In the genomic region with DNA sequence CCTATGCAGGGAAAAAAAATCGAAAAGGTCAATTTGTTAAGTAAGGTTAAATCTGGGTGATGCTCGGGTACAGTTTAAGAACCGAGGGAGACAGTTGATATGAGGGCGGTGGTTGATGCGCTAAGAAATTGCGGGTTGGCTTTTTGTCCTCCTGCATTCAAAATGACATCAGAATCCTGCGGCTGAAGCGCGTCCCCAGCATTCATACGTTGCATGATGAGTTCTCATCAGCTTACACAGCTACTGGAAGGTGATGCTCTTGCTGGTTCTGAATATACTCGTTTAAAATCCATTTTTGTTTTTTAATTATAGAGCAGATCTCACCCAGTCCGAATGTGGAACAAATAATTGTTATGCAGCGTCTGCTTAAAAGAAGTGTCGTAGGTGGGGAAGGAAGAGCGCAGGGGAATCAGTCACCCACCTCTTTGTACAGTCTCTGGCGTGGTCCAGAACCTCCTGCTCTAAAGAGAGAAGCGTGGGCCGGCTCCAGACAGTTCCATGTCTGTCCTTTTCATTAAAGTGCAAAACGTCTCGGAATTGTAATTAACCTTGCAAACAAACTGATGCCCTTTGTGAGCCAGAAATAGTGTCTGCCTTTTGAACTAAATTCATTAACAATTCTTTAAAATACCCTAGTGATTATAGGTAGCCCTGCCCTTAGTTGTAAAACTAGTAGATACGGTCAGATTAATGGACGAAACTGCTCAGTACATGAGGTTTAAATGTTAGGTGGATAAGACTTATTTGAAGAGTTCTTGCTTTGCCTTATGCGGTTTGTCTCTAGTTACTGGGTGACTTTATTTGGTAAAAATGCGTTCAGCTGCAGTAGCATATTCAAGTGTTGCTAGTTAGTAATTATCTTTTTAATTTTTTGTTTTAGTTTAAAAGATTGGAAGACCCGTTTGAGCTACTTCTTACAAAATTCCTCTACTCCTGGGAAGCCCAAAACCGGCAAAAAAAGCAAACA, we compare ENCODE assay signal across 8 cellular contexts. TPM values are rescaled to one million over a fixed set of nuclear protein-coding genes. Genes with fewer than 3 reads are reported as not detected.
DNase-seq lines count a peak whose midpoint lies in the region; ATAC-seq and TF ChIP-seq lines count a peak whose summit lies in the region.

No MANE protein-coding gene starts in this region.

- H3K9me3 ChIP-seq in fibroblast of lung (ENCODE audit: control insufficient read depth, insufficient read depth, low read depth, low read length): no peaks in the 10 kb centered on the region
- H3K9me3 ChIP-seq in thyroid gland: no peaks in the 10 kb centered on the region

- H3K27ac ChIP-seq in fibroblast of lung (ENCODE audit: insufficient read depth, low read length): peak overlapping the region; percentile 91
- H3K27ac ChIP-seq in thyroid gland: peak overlapping the region in 2 of 3 donors; percentile 89 to 95

- H3K4me2 ChIP-seq in fibroblast of lung (ENCODE audit: extremely low read depth, insufficient read depth, low read length): peak overlapping the region; percentile 90

- intact Hi-C loops in thyroid gland (cut with DNase I): loop anchor here (10.0 kb wide), 1 partner anchor 215 kb away; no protein-coding TSS in a partner anchor

- peak overlapping the region; percentile 87 for H2AFZ ChIP-seq in fibroblast of lung (ENCODE audit: low read length)

- peak overlapping the region; percentile 89 for H3K27ac Mint-ChIP-seq in activated T-cell treated with anti-CD3 and anti-CD28 coated beads, Interleukin-2, amount 50 U/mL, for 72 hours
- H3K27ac Mint-ChIP-seq in nephron: peak overlapping the region; percentile 85 to 88 (median 87)

- no peaks in the 10 kb centered on the region for H4K20me1 ChIP-seq in fibroblast of lung (ENCODE audit: control insufficient read depth, extremely low read depth, insufficient read depth, low read length)

- ATAC-seq in activated T-cell treated with anti-CD3 and anti-CD28 coated beads, Interleukin-2, amount 50 U/mL, for 72 hours (replicated peaks in 1 of 2): peak; percentile 49 to 54
- no peak for ATAC-seq in HG03432 (IDR thresholded peaks at IDR 0.05; ENCODE audit: unreplicated experiment)

- H3K4me1 ChIP-seq in fibroblast of lung (ENCODE audit: control insufficient read depth, extremely low read depth, insufficient read depth, low read length) (peaks cover 4% of the 10 kb centered on the region), thyroid gland (peaks cover 12 to 16% of the 10 kb centered on the region in 2 donors)

- no peak for DNase-seq in AG09309 (ENCODE audit: low read depth)
- peak; percentile 64 for DNase-seq in HCEC 1CT
- DNase-seq in NCI-H82 (lab: John Stamatoyannopoulos, UW): peak; percentile 76
- peak; percentile 66 to 67 for DNase-seq in activated T-cell treated with anti-CD3 and anti-CD28 coated beads, Interleukin-2, amount 50 U/mL, for 72 hours
- DNase-seq in fibroblast of lung (ENCODE audit: low read depth in 2 of 2): peak; percentile 68 to 70
- DNase-seq in thyroid gland: peak in 1 of 2 donors; percentile 33

- H3K36me3 ChIP-seq in fibroblast of lung (ENCODE audit: control insufficient read depth, insufficient read depth, low read length): no peaks in the 10 kb centered on the region
- no peaks in the 10 kb centered on the region for H3K36me3 ChIP-seq in thyroid gland

- H3K4me3 ChIP-seq in AG09309 (ENCODE audit: control insufficient read depth, low read depth, low read length): peak overlapping the region; percentile 97
- H3K4me3 ChIP-seq in fibroblast of lung (replicated peaks in 1 of 4; ENCODE audit: control extremely low read depth in 1 of 4, insufficient read depth in 1 of 4, low read depth in 3 of 4, low read length in 4 of 4): peak overlapping the region; percentile 82 to 97 (median 92)
- H3K4me3 ChIP-seq in thyroid gland (replicated peaks in 1 of 3): peak overlapping the region; percentile 51 to 78 (median 54)

- no peak for TF ChIP-seq POLR2A in thyroid gland (IDR thresholded peaks at IDR 0.05)

- peaks cover 36% of the 10 kb centered on the region for H3K4me1 Mint-ChIP-seq in activated T-cell treated with anti-CD3 and anti-CD28 coated beads, Interleukin-2, amount 50 U/mL, for 72 hours (ENCODE audit: low read depth)
- peaks cover 38% of the 10 kb centered on the region for H3K4me1 Mint-ChIP-seq in nephron

- H3K27me3 Mint-ChIP-seq in activated T-cell treated with anti-CD3 and anti-CD28 coated beads, Interleukin-2, amount 50 U/mL, for 72 hours (ENCODE audit: low read depth): peaks cover 4% of the 10 kb centered on the region
- no peaks in the 10 kb centered on the region for H3K27me3 Mint-ChIP-seq in nephron (ENCODE audit: low read depth)

- H3K36me3 Mint-ChIP-seq in activated T-cell treated with anti-CD3 and anti-CD28 coated beads, Interleukin-2, amount 50 U/mL, for 72 hours (ENCODE audit: insufficient read depth in 2 of 2): peaks cover 4 to 8% of the 10 kb centered on the region in 2 donors
- H3K36me3 Mint-ChIP-seq in nephron (ENCODE audit: low read depth): peaks cover 3% of the 10 kb centered on the region

- WGBS in thyroid gland, 2 donors: 37 to 38% methylated on average over 26 of the region's 26 CpGs

- no peak for TF ChIP-seq CTCF in AG09309 (IDR thresholded peaks at IDR 0.05; ENCODE audit: control insufficient read depth, insufficient read depth, low read depth, low read length, missing control alignments)
- TF ChIP-seq CTCF in fibroblast of lung (conservative IDR thresholded peaks at IDR 0.05 in 1 of 2, IDR thresholded peaks at IDR 0.05 in 1 of 2; ENCODE audit: low read depth in 1 of 2, low read length in 2 of 2): peak in 1 of 2 donors; percentile 5
- TF ChIP-seq CTCF in nephron (IDR thresholded peaks at IDR 0.05; ENCODE audit: unreplicated experiment in 3 of 3): no peak
- no peak for TF ChIP-seq CTCF in thyroid gland (IDR thresholded peaks at IDR 0.05)

- peaks cover 9% of the 10 kb centered on the region for H3K79me2 ChIP-seq in fibroblast of lung (ENCODE audit: control insufficient read depth, insufficient read depth, low read length)

- peak overlapping the region; percentile 84 for H3K9ac ChIP-seq in fibroblast of lung (ENCODE audit: insufficient read depth, low read length)

- H3K27me3 ChIP-seq in fibroblast of lung (ENCODE audit: control insufficient read depth, insufficient read depth, low read length) (no peaks in the 10 kb centered on the region), thyroid gland (no peaks in the 10 kb centered on the region)

- H3K4me3 Mint-ChIP-seq in activated T-cell treated with anti-CD3 and anti-CD28 coated beads, Interleukin-2, amount 50 U/mL, for 72 hours: peak overlapping the region; percentile 89 to 92
- peak overlapping the region; percentile 91 to 98 (median 95) for H3K4me3 Mint-ChIP-seq in nephron

- H3K9me3 Mint-ChIP-seq in activated T-cell treated with anti-CD3 and anti-CD28 coated beads, Interleukin-2, amount 50 U/mL, for 72 hours: no peaks in the 10 kb centered on the region
- H3K9me3 Mint-ChIP-seq in nephron: no peaks in the 10 kb centered on the region

RNA-seq across cellular contexts. Expression of a gene that starts 0.7 kb away (rescaled TPM):
- 10 to 100 TPM; 20.0 to 21.1 TPM for total RNA-seq in activated T-cell treated with anti-CD3 and anti-CD28 coated beads, Interleukin-2, amount 50 U/mL, for 72 hours
- total RNA-seq in fibroblast of lung: 18.2 and 31.7 TPM in 2 replicates
- polyA plus RNA-seq in fibroblast of lung: 43.9 and 77.3 TPM in 2 replicates
- 29.8 and 49.0 TPM in 2 replicates for polyA plus RNA-seq in fibroblast of lung (2012)
- 1.0 and 1.1 TPM in 2 replicates for polyA minus RNA-seq in fibroblast of lung (ENCODE audit: low replicate concordance)
- 10 to 100 TPM in 3 of 4 donors, 1 to 10 TPM in 1; 9.1 to 39.0 (median 17.8) TPM for total RNA-seq in thyroid gland
